In genomic region chr12:79673334-79673733, GRCh38 we compare ENCODE assay signal across 13 cellular contexts. TPM values are rescaled to one million over a fixed set of nuclear protein-coding genes. Genes with fewer than 3 reads are reported as not detected.
DNase-seq lines count a peak whose midpoint lies in the region; ATAC-seq and TF ChIP-seq lines count a peak whose summit lies in the region.
"Had no signal": no experiment of that assay in that cellular context is flagged by ENCODE, and none has a peak within 500 bp of the region (broad histone marks: within the 10 kb centered on the region; RNA-seq: fewer than 3 reads in every experiment).

No MANE protein-coding gene starts in this region.

- no peak for TF ChIP-seq CTCF in WTC11 (IDR thresholded peaks at IDR 0.05)

- peaks cover 4% of the 10 kb centered on the region; the same call in 1 of the 2 replicates for H4K20me1 ChIP-seq in Karpas-422 (ENCODE audit: insufficient read depth, low read depth, low read length)

- H3K9me2 ChIP-seq in Karpas-422 (replicated peaks; ENCODE audit: insufficient read depth, low read length), result no peaks in the 10 kb centered on the region

- no peaks in the 10 kb centered on the region for H3K9me3 Mint-ChIP-seq in WTC11
- H3K9me3 Mint-ChIP-seq in T-helper 2 cell treated with Interferon-gamma antibody and Interleukin-4, amounts not matched to agents 5 μg/mL and 100 μg/mL, for 36 hours, result no peaks in the 10 kb centered on the region
- H3K9me3 Mint-ChIP-seq: activated CD4-positive, alpha-beta T cell treated with anti-CD3 and anti-CD28 coated beads, Interleukin-2, amount 10 ng/mL, durations not matched to agents 24 days and 14 days; T-helper 1 cell treated with Interleukin-12 subunit alpha and Interleukin-12 subunit beta and Interleukin-4 antibody, amounts not matched to agents 30 μg/mL and 1 μg/mL, for 36 hours had no signal

- peaks cover 20% of the 10 kb centered on the region for H3K36me3 ChIP-seq in Karpas-422 (ENCODE audit: insufficient read depth, low read length)

- peaks cover 10% of the 10 kb centered on the region for H3K36me3 Mint-ChIP-seq in WTC11
- H3K36me3 Mint-ChIP-seq in T-helper 2 cell treated with Interferon-gamma antibody and Interleukin-4, amounts not matched to agents 5 μg/mL and 100 μg/mL, for 36 hours (ENCODE audit: low read depth), result no peaks in the 10 kb centered on the region

- POLR2A ChIA-PET in WTC11 (lab: Charles Lee), result no interaction called here

- H3K4me2 ChIP-seq in Karpas-422 (ENCODE audit: low read depth, low read length, poor library complexity, severe bottlenecking), result peak overlapping the region; percentile 43

- peaks cover 75% of the 10 kb centered on the region for H3K4me1 ChIP-seq in Karpas-422 (ENCODE audit: low read length)

- ATAC-seq in WTC11 (peak; percentile 92), left colon (peak; percentile 29), GM21526 (IDR thresholded peaks at IDR 0.05; ENCODE audit: low FRiP score, unreplicated experiment) (no peak), HG02938 (IDR thresholded peaks at IDR 0.05; ENCODE audit: unreplicated experiment) (no peak)

- no peaks in the 10 kb centered on the region for H3K27me3 ChIP-seq in Karpas-422 (ENCODE audit: low read length)

- H3K27me3 Mint-ChIP-seq in WTC11 (ENCODE audit: low read depth), result no peaks in the 10 kb centered on the region
- H3K27me3 Mint-ChIP-seq in T-helper 2 cell treated with Interferon-gamma antibody and Interleukin-4, amounts not matched to agents 5 μg/mL and 100 μg/mL, for 36 hours (ENCODE audit: low read depth), result no peaks in the 10 kb centered on the region
- H3K27me3 Mint-ChIP-seq: activated CD4-positive, alpha-beta T cell treated with anti-CD3 and anti-CD28 coated beads, Interleukin-2, amount 10 ng/mL, durations not matched to agents 24 days and 14 days had no signal

- no peaks in the 10 kb centered on the region for H3K9me3 ChIP-seq in Karpas-422 (ENCODE audit: low read length)

- no peak overlapping the region for H2AFZ ChIP-seq in Karpas-422 (ENCODE audit: low read length)

- H3K27ac Mint-ChIP-seq in WTC11, result peak overlapping the region; percentile 58
- no peak overlapping the region for H3K27ac Mint-ChIP-seq in T-helper 2 cell treated with Interferon-gamma antibody and Interleukin-4, amounts not matched to agents 5 μg/mL and 100 μg/mL, for 36 hours
- H3K27ac Mint-ChIP-seq: activated CD4-positive, alpha-beta T cell treated with anti-CD3 and anti-CD28 coated beads, Interleukin-2, amount 10 ng/mL, durations not matched to agents 24 days and 14 days; T-helper 1 cell treated with Interleukin-12 subunit alpha and Interleukin-12 subunit beta and Interleukin-4 antibody, amounts not matched to agents 30 μg/mL and 1 μg/mL, for 36 hours had no signal

- intact Hi-C loops in left colon (cut with DNase I, micrococcal nuclease), result no loop called here

- H3K79me2 ChIP-seq in Karpas-422 (ENCODE audit: low read length), result peaks cover 100% of the 10 kb centered on the region

- peak overlapping the region; percentile 34 for H3K4me3 Mint-ChIP-seq in WTC11
- H3K4me3 Mint-ChIP-seq in T-helper 2 cell treated with Interferon-gamma antibody and Interleukin-4, amounts not matched to agents 5 μg/mL and 100 μg/mL, for 36 hours, result no peak overlapping the region
- H3K4me3 Mint-ChIP-seq: activated CD4-positive, alpha-beta T cell treated with anti-CD3 and anti-CD28 coated beads, Interleukin-2, amount 10 ng/mL, durations not matched to agents 24 days and 14 days; T-helper 1 cell treated with Interleukin-12 subunit alpha and Interleukin-12 subunit beta and Interleukin-4 antibody, amounts not matched to agents 30 μg/mL and 1 μg/mL, for 36 hours had no signal

- H3K9ac ChIP-seq in Karpas-422 (ENCODE audit: low read length), result no peak overlapping the region

- no peak overlapping the region for H3K4me3 ChIP-seq in Karpas-422 (ENCODE audit: low read length)

- DNase-seq in DMS53 (lab: John Stamatoyannopoulos, UW) (peak; percentile 67), Karpas-422 (peak; percentile 75), WTC11 (ENCODE audit: low spot score) (no peak), left colon (no peak), NCI-H82 treated with DMSO at 0.1 percent for 48 hours (lab: John Stamatoyannopoulos, UW; ENCODE audit: unreplicated experiment) (no peak)
- DNase-seq in T-helper 2 cell treated with Interferon-gamma antibody and Interleukin-4, amounts not matched to agents 5 μg/mL and 100 μg/mL, for 36 hours (ENCODE audit: low spot score), result no peak
- DNase-seq: activated CD4-positive, alpha-beta T cell treated with anti-CD3 and anti-CD28 coated beads, Interleukin-2, amount 10 ng/mL, durations not matched to agents 24 days and 14 days; aorta; cortex of kidney; NCI-H446 had no signal

- peak overlapping the region; percentile 72 for H3K27ac ChIP-seq in Karpas-422 (ENCODE audit: low read length)

- CTCF ChIA-PET in WTC11 (lab: Charles Lee), result interaction anchor here (1.2 to 2.1 kb wide), 2 partner anchors 17 to 19 kb away, joined by 3 to 7 read pairs; partner anchors contain the start of gene PAWR

- H3K4me1 Mint-ChIP-seq in WTC11, result peaks cover 76% of the 10 kb centered on the region
- H3K4me1 Mint-ChIP-seq in T-helper 2 cell treated with Interferon-gamma antibody and Interleukin-4, amounts not matched to agents 5 μg/mL and 100 μg/mL, for 36 hours (ENCODE audit: low read depth), result no peaks in the 10 kb centered on the region
- H3K4me1 Mint-ChIP-seq: activated CD4-positive, alpha-beta T cell treated with anti-CD3 and anti-CD28 coated beads, Interleukin-2, amount 10 ng/mL, durations not matched to agents 24 days and 14 days had no signal

TF ChIP-seq in WTC11, 78 proteins besides CTCF, POLR2A, EP300 and RAD21 (continues in another document):
- TF ChIP-seq NFATC4 (CRISPR knock-in tag; IDR thresholded peaks at IDR 0.05) (no peak), TP53 (CRISPR knock-in tag; IDR thresholded peaks at IDR 0.05) (no peak), NR1H2 (CRISPR knock-in tag; IDR thresholded peaks at IDR 0.05) (no peak), ZNF317 (CRISPR knock-in tag; IDR thresholded peaks at IDR 0.05; ENCODE audit: borderline replicate concordance, low read depth) (no peak), E2F1 (CRISPR knock-in tag; IDR thresholded peaks at IDR 0.05) (no peak), RORB (CRISPR knock-in tag; IDR thresholded peaks at IDR 0.05) (no peak), EMX1 (CRISPR knock-in tag; IDR thresholded peaks at IDR 0.05) (no peak), GTF2I (CRISPR knock-in tag; conservative IDR thresholded peaks at IDR 0.05) (no peak), ETV6 (CRISPR knock-in tag; IDR thresholded peaks at IDR 0.05) (no peak), NFE2L1 (CRISPR knock-in tag; IDR thresholded peaks at IDR 0.05) (no peak), USF1 (CRISPR knock-in tag; IDR thresholded peaks at IDR 0.05) (no peak), FOXK1 (CRISPR knock-in tag; IDR thresholded peaks at IDR 0.05) (no peak)
- TF ChIP-seq, protein P1, sequence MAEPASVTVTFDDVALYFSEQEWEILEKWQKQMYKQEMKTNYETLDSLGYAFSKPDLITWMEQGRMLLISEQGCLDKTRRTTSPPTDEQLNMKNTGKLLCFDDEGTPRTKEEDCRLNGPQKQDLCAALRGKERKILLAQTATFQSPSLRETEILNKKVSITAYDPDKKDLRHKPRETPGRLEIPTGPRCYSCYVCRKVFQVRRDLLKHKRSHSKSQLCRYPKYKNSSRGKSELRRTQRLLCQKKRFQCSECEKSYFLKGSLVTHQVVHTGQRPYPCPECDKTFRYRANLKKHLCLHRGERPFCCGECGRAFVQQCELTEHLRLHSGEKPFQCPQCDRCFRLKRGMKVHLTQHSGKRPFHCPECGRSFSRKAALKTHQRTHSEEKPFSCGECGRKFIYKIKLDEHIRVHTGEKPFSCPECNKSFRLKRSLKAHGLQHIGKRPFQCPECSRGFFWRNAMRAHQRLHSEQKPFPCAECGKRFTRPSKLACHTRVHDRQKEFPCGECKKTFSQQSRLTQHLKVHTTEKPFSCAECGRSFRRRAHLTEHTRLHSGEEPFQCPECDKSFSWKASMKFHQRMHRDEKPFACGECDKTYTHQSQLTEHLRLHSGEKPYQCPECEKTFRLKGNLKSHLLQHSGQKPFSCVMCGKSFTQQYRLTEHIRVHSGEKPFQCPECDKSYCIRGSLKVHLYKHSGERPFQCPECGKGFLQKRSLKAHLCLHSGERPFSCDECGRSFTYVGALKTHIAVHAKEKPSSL (CRISPR knock-in tag; conservative IDR thresholded peaks at IDR 0.05), result no peak
- TF ChIP-seq, protein P2, sequence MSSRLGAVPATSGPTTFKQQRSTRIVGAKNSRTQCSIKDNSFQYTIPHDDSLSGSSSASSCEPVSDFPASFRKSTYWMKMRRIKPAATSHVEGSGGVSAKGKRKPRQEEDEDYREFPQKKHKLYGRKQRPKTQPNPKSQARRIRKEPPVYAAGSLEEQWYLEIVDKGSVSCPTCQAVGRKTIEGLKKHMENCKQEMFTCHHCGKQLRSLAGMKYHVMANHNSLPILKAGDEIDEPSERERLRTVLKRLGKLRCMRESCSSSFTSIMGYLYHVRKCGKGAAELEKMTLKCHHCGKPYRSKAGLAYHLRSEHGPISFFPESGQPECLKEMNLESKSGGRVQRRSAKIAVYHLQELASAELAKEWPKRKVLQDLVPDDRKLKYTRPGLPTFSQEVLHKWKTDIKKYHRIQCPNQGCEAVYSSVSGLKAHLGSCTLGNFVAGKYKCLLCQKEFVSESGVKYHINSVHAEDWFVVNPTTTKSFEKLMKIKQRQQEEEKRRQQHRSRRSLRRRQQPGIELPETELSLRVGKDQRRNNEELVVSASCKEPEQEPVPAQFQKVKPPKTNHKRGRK (CRISPR knock-in tag; IDR thresholded peaks at IDR 0.05; ENCODE audit: borderline replicate concordance), result no peak

RNA-seq across cellular contexts. Expression of gene PAWR, which starts 17.4 kb away (rescaled TPM):
- total RNA-seq in Karpas-422 (2014; rRNA removed; shearing (Covaris generic); ENCODE audit: low replicate concordance), result 83.2 and 184 TPM in 2 replicates
- 397 to 512 TPM (median 493 TPM) in 3 replicates for total RNA-seq in WTC11 (2021)
- total RNA-seq in left colon, result 100 to 1,000 TPM; 146 to 151 TPM

Comparison
In these comparisons a context has a peak if more than half of its experiments do, and no peak if none do; other contexts are left out.
1. DNase-seq: peak in DMS53 (single experiment) and Karpas-422 (single experiment); none in WTC11 (single experiment), left colon (0 of 2), NCI-H82 treated with DMSO at 0.1 percent for 48 hours (single experiment) and T-helper 2 cell treated with Interferon-gamma antibody and Interleukin-4, amounts not matched to agents 5 μg/mL and 100 μg/mL, for 36 hours (single experiment).
2. ATAC-seq: peak in WTC11 (single experiment) and left colon (single experiment); none in GM21526 (single experiment) and HG02938 (single experiment).